24 cellular contexts compared by ENCODE assay signal in genomic region chr10:83253272-83253671, GRCh38.
"Had no signal": no experiment of that assay in that cellular context is flagged by ENCODE, and none has a peak within 500 bp of the region (broad histone marks: within the 10 kb centered on the region; RNA-seq: fewer than 3 reads in every experiment).

No MANE protein-coding gene starts in this region.

- H3K27ac ChIP-seq: coronary artery, dorsolateral prefrontal cortex, esophagus muscularis mucosa, foreskin keratinocyte, gastroesophageal sphincter, heart left ventricle, hepatocyte, left lung, lower lobe of right lung had no signal

- H2AFZ ChIP-seq: hepatocyte had no signal

- H3K79me2 ChIP-seq: hepatocyte had no signal

- DNase-seq: dermis blood vessel endothelial cell; dorsolateral prefrontal cortex; effector CD4-positive, alpha-beta T cell; effector memory CD4-positive, alpha-beta T cell; foreskin keratinocyte; heart left ventricle; hypothalamus; immature natural killer cell; islet precursor cell; kidney; kidney glomerular epithelial cell; left lung; left ventricle myocardium superior; lower lobe of right lung; mesenchymal stem cell; mucosa of descending colon; naive B cell; naive thymus-derived CD8-positive, alpha-beta T cell had no signal

- FAIRE-seq: endothelial cell of umbilical vein, frontal cortex, kidney had no signal

- H3K4me2 ChIP-seq: hepatocyte had no signal

- H3K36me3 ChIP-seq: esophagus muscularis mucosa, gastroesophageal sphincter, heart left ventricle, left lung, lower lobe of right lung had no signal

- H3K27me3 ChIP-seq: dorsolateral prefrontal cortex, esophagus muscularis mucosa, gastroesophageal sphincter, heart left ventricle, hepatocyte, left lung had no signal

- H3K4me3 ChIP-seq: coronary artery, dorsolateral prefrontal cortex, esophagus muscularis mucosa, gastroesophageal sphincter, heart left ventricle, hepatocyte, left lung, lower lobe of right lung, mucosa of descending colon had no signal

- H3K4me1 ChIP-seq: esophagus muscularis mucosa, foreskin keratinocyte, gastroesophageal sphincter, heart left ventricle, left lung, lower lobe of right lung had no signal

- ATAC-seq: foreskin keratinocyte; gastroesophageal sphincter; heart left ventricle; left lung; left ventricle myocardium superior; lower lobe of right lung; mucosa of descending colon; naive thymus-derived CD8-positive, alpha-beta T cell had no signal
